ENCODE assay signal across 8 cellular contexts in the genomic region with DNA sequence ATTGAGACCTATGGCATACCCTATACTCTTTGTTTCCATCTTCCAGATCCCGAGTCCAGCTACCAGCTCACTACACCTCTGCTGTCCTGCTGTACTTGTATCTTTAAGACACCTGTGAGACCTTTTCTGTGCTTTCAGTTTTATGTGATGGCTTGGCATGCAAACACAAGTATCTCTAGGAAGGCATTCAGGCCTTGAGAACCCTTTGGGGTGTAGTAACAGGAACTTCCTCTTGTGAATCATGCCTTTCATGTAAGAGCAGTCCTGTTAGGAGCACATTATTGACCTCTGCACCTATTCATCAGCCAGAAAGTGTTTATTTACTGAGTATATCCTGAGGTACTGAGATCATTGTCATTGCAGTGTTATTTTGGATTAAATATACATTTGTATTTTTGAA.
DNase-seq lines count a peak whose midpoint lies in the region; ATAC-seq and TF ChIP-seq lines count a peak whose summit lies in the region.

No MANE protein-coding gene starts in this region.

- H3K9me3 ChIP-seq in osteoblast (ENCODE audit: low read depth, low read length), result no peaks in the 10 kb centered on the region

- intact Hi-C loops in sciatic nerve (cut with DNase I), result no loop called here

- TF ChIP-seq POLR2A in GM18505 (IDR thresholded peaks at IDR 0.05; ENCODE audit: borderline replicate concordance, extremely low read depth, insufficient read depth, insufficient read length), result no peak

- no peak overlapping the region for H2AFZ ChIP-seq in osteoblast (ENCODE audit: low read length)

- ATAC-seq in GM18505 (IDR thresholded peaks at IDR 0.05; ENCODE audit: unreplicated experiment) (peak; percentile 65), GM21717 (IDR thresholded peaks at IDR 0.05; ENCODE audit: unreplicated experiment) (peak; percentile 74), HG03565 (IDR thresholded peaks at IDR 0.05; ENCODE audit: unreplicated experiment) (peak; percentile 63), sciatic nerve (no peak)

- TF ChIP-seq CTCF in osteoblast (IDR thresholded peaks at IDR 0.05; ENCODE audit: extremely low read depth, low read depth, low read length), result no peak

- DNase-seq in germinal center (ENCODE audit: low spot score), result peak; percentile 12
- DNase-seq in osteoblast (ENCODE audit: insufficient read length, low spot score, missing footprints), result no peak
- DNase-seq in activated CD4-positive, alpha-beta T cell treated with anti-CD3 and anti-CD28 coated beads, Interleukin-2, amount 50 U/mL, for 4 hours, result no peak
- no peak for DNase-seq in sciatic nerve (ENCODE audit: low spot score)
- DNase-seq in NCI-H748 treated with DMSO at 0.1 percent for 48 hours (lab: John Stamatoyannopoulos, UW), result no peak

- peaks cover 3% of the 10 kb centered on the region for H3K4me1 ChIP-seq in osteoblast (ENCODE audit: insufficient read depth, low read length)

- no peak overlapping the region for H3K4me2 ChIP-seq in osteoblast (ENCODE audit: insufficient read depth, low read length)

- no peaks in the 10 kb centered on the region for H3K79me2 ChIP-seq in osteoblast (ENCODE audit: insufficient read depth, low read length)

- H3K4me3 ChIP-seq in osteoblast (ENCODE audit: insufficient read depth, low read length), result no peak overlapping the region

- no peaks in the 10 kb centered on the region for H3K27me3 ChIP-seq in osteoblast (ENCODE audit: insufficient read depth, low read length)

- H4K20me1 ChIP-seq in osteoblast (ENCODE audit: insufficient read depth, low read length), result no peaks in the 10 kb centered on the region

- H3K27ac ChIP-seq in osteoblast (ENCODE audit: low read depth, low read length), result no peak overlapping the region

- no peaks in the 10 kb centered on the region for H3K36me3 ChIP-seq in osteoblast (ENCODE audit: insufficient read depth, low read length)
